ENCODE assay signal across 7 cellular contexts in the genomic region with DNA sequence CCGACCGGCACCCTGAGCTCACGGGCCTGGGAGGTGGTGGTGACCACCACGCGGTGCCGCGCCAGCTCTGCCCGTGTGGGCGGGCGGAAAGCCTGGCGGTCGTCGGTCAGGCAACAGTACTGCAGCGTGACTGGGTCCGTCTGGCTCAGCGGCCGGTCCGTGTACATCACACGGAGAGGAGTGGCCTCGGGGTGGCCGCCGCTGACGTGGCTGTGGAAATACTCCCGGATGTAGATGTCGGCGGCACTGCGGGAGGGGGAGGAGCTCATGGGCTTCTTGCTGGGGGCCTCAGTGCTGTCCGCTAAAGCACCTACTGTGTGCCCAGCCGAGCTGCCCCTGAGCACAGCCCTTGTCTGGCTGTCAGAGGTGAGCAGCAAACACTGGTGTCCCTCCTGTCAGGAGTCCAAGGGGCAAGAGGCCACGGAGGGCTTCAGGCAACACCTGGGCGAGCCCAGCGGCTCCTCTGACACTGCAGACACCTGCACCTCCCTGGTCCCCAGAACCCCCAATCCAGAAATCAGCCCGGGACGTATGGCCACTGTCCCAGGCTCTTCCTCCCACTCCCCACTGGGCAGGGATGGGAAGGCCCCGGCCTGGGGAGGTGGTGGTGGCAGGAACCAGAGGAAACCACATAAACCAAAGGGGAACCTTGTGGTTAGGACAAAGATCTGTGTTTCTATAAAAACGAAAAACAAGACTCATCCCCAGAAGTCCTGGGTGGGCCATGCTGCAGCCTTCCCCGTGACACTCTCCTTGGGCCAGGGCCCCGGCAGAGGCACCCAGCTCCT. TPM values are rescaled to one million over a fixed set of nuclear protein-coding genes. Genes with fewer than 3 reads are reported as not detected.
A peak's percentile ranks its signal among the peaks of the same experiment; 100 is the strongest.
DNase-seq lines count a peak whose midpoint lies in the region; ATAC-seq and TF ChIP-seq lines count a peak whose summit lies in the region.

No MANE protein-coding gene starts in this region.

- H3K27ac Mint-ChIP-seq in activated CD8-positive, alpha-beta T cell treated with anti-CD3 and anti-CD28 coated beads, Interleukin-2, amount 10 ng/mL, durations not matched to agents 7 days and 5 days: peak overlapping the region; percentile 76

- no peaks in the 10 kb centered on the region for H3K79me2 ChIP-seq in mammary epithelial cell (ENCODE audit: insufficient read depth, low read length)

- H3K36me3 ChIP-seq in lung (ENCODE audit: control insufficient read depth in 2 of 2, insufficient read depth in 2 of 2, low read length in 2 of 2) (peaks cover under 1 to 60% of the 10 kb centered on the region in 2 donors), vagina (peaks cover 0 to 18% of the 10 kb centered on the region in 2 donors), mammary epithelial cell (ENCODE audit: insufficient read depth, low read length) (no peaks in the 10 kb centered on the region), SJCRH30 (no peaks in the 10 kb centered on the region)

- intact Hi-C loops in vagina (cut with DNase I) (no loop called here), mammary epithelial cell (cut with micrococcal nuclease) (no loop called here)

- H3K9me3 ChIP-seq in lung (ENCODE audit: control insufficient read depth in 2 of 2, insufficient read depth in 1 of 2, low read length in 1 of 2): peaks cover 0 to 8% of the 10 kb centered on the region in 2 donors
- no peaks in the 10 kb centered on the region for H3K9me3 ChIP-seq in vagina
- H3K9me3 ChIP-seq in mammary epithelial cell (replicated peaks; ENCODE audit: insufficient read depth, low read length): no peaks in the 10 kb centered on the region
- no peaks in the 10 kb centered on the region for H3K9me3 ChIP-seq in SJCRH30 (replicated peaks)

- CTCF ChIA-PET in activated CD8-positive, alpha-beta T cell treated with anti-CD3 and anti-CD28 coated beads, Interleukin-2, amount 10 ng/mL, durations not matched to agents 7 days and 5 days (lab: Charles Lee): interaction anchor here (1.1 to 1.6 kb wide), 3 partner anchors 29 to 471 kb away, joined by 3 to 7 read pairs (median 6); a partner anchor contains a TSS
- CTCF ChIA-PET in mammary epithelial cell (lab: Charles Lee; ENCODE audit: low non-redundant PET): no interaction called here

- dilution Hi-C loops in mammary epithelial cell (cut with HindIII; ENCODE audit: low sequenced_read_pairs): no loop called here

- POLR2A ChIA-PET in activated CD8-positive, alpha-beta T cell treated with anti-CD3 and anti-CD28 coated beads, Interleukin-2, amount 10 ng/mL, durations not matched to agents 7 days and 5 days (lab: Charles Lee): interaction anchor here (0.6 to 3.5 kb wide), 7 partner anchors 12 to 91 kb away, joined by 3 to 12 read pairs (median 3); a partner anchor contains a TSS

- TF ChIP-seq POLR2A in vagina (IDR thresholded peaks at IDR 0.05): no peak

- DNase-seq in activated CD8-positive, alpha-beta T cell treated with anti-CD3 and anti-CD28 coated beads, Interleukin-2, amount 10 ng/mL, durations not matched to agents 7 days and 5 days: peak; percentile 74
- DNase-seq in lung (ENCODE audit: low spot score) (peak; percentile 52), vagina (ENCODE audit: extremely low spot score in 2 of 2) (no peak), mammary epithelial cell (no peak), SJCRH30 (no peak)

- WGBS in lung, 2 donors: 48 to 70% methylated on average over 38 of the region's 38 CpGs
- 95% methylated on average over 22 of the region's 38 CpGs for WGBS in mammary epithelial cell (ENCODE audit: low coverage, missing lambda C conversion rate)

- ATAC-seq in GM19452 (IDR thresholded peaks at IDR 0.05; ENCODE audit: unreplicated experiment): peak; percentile 51
- ATAC-seq in HG03521 (IDR thresholded peaks at IDR 0.05; ENCODE audit: unreplicated experiment): peak; percentile 46
- peak; percentile 64 for ATAC-seq in activated CD8-positive, alpha-beta T cell treated with anti-CD3 and anti-CD28 coated beads, Interleukin-2, amount 10 ng/mL, durations not matched to agents 7 days and 5 days
- ATAC-seq in lung (ENCODE audit: insufficient read depth, low FRiP score): peak; percentile 48

- H3K4me1 Mint-ChIP-seq in activated CD8-positive, alpha-beta T cell treated with anti-CD3 and anti-CD28 coated beads, Interleukin-2, amount 10 ng/mL, durations not matched to agents 7 days and 5 days (ENCODE audit: low read depth): peaks cover 34% of the 10 kb centered on the region

- in situ Hi-C loops in mammary epithelial cell (cut with MboI; ENCODE audit: low sequenced_read_pairs in 2 of 2): no loop called here

- H3K27me3 Mint-ChIP-seq in activated CD8-positive, alpha-beta T cell treated with anti-CD3 and anti-CD28 coated beads, Interleukin-2, amount 10 ng/mL, durations not matched to agents 7 days and 5 days (ENCODE audit: low read depth): no peaks in the 10 kb centered on the region

- no TSS peak for BruUV-seq in mammary epithelial cell (replicated peaks; lab: Mats Ljungman, UMichigan)

- no peak overlapping the region for H3K4me2 ChIP-seq in mammary epithelial cell (ENCODE audit: insufficient read depth, low read depth, low read length)

- peaks cover 39% of the 10 kb centered on the region for H3K36me3 Mint-ChIP-seq in activated CD8-positive, alpha-beta T cell treated with anti-CD3 and anti-CD28 coated beads, Interleukin-2, amount 10 ng/mL, durations not matched to agents 7 days and 5 days (ENCODE audit: low read depth)

- H3K27me3 ChIP-seq in lung (ENCODE audit: control insufficient read depth, insufficient read depth): no peaks in the 10 kb centered on the region
- H3K27me3 ChIP-seq in vagina: no peaks in the 10 kb centered on the region
- H3K27me3 ChIP-seq in mammary epithelial cell (ENCODE audit: insufficient read depth, low read length): no peaks in the 10 kb centered on the region
- H3K27me3 ChIP-seq in SJCRH30: no peaks in the 10 kb centered on the region

- H3K27ac ChIP-seq in lung (ENCODE audit: low read depth in 1 of 2, low read length in 1 of 2) (peak overlapping the region in 1 of 2 donors; percentile 46), vagina (no peak overlapping the region), mammary epithelial cell (ENCODE audit: insufficient read depth, low read depth, low read length) (no peak overlapping the region), SJCRH30 (no peak overlapping the region)

- TF ChIP-seq CTCF in lung (IDR thresholded peaks at IDR 0.05; ENCODE audit: control extremely low read depth, extremely low read depth): no peak
- TF ChIP-seq CTCF in vagina (IDR thresholded peaks at IDR 0.05): no peak
- TF ChIP-seq CTCF in mammary epithelial cell (conservative IDR thresholded peaks at IDR 0.05 in 1 of 2, IDR thresholded peaks at IDR 0.05 in 1 of 2; ENCODE audit: extremely low read depth in 1 of 2, insufficient read depth in 1 of 2, low read depth in 1 of 2, low read length in 2 of 2): no peak

- peak overlapping the region; percentile 61 for H3K4me3 Mint-ChIP-seq in activated CD8-positive, alpha-beta T cell treated with anti-CD3 and anti-CD28 coated beads, Interleukin-2, amount 10 ng/mL, durations not matched to agents 7 days and 5 days

- no peak overlapping the region for H2AFZ ChIP-seq in mammary epithelial cell (ENCODE audit: low read depth, low read length)

- peaks cover 4% of the 10 kb centered on the region for H4K20me1 ChIP-seq in mammary epithelial cell (ENCODE audit: insufficient read depth, low read length)

- H3K4me3 ChIP-seq in lung: no peak overlapping the region
- H3K4me3 ChIP-seq in vagina: peak overlapping the region in 1 of 2 donors; percentile 13
- no peak overlapping the region for H3K4me3 ChIP-seq in mammary epithelial cell (replicated peaks in 1 of 3; ENCODE audit: insufficient read depth in 1 of 3, low read depth in 2 of 3, low read length in 3 of 3)
- H3K4me3 ChIP-seq in SJCRH30: no peak overlapping the region

- H3K4me1 ChIP-seq in lung (ENCODE audit: control insufficient read depth in 2 of 2, insufficient read depth in 2 of 2, low read length in 2 of 2): peaks cover 0 to 5% of the 10 kb centered on the region in 2 donors
- peaks cover 2% of the 10 kb centered on the region for H3K4me1 ChIP-seq in vagina
- no peaks in the 10 kb centered on the region for H3K4me1 ChIP-seq in mammary epithelial cell (ENCODE audit: insufficient read depth, low read length)
- no peaks in the 10 kb centered on the region; the same call in 1 of the 2 replicates for H3K4me1 ChIP-seq in SJCRH30

- no peaks in the 10 kb centered on the region for H3K9me3 Mint-ChIP-seq in activated CD8-positive, alpha-beta T cell treated with anti-CD3 and anti-CD28 coated beads, Interleukin-2, amount 10 ng/mL, durations not matched to agents 7 days and 5 days (ENCODE audit: insufficient read depth)

- no peak overlapping the region for H3K9ac ChIP-seq in mammary epithelial cell (ENCODE audit: insufficient read depth, low read length)

RNA-seq across cellular contexts. Expression of a gene that starts 6.5 kb away (rescaled TPM):
- total RNA-seq in activated CD8-positive, alpha-beta T cell treated with anti-CD3 and anti-CD28 coated beads, Interleukin-2, amount 10 ng/mL, durations not matched to agents 7 days and 5 days: 100 to 1,000 TPM in 1 of 2 experiments, 10 to 100 TPM in 1; 99.1 to 102 TPM
- total RNA-seq in lung (10 to 100 TPM; 24.4 to 47.2 TPM), vagina (31.4 TPM), mammary epithelial cell (10 to 100 TPM; 19.0 to 27.7 TPM)
- polyA plus RNA-seq in lung (10 to 100 TPM in 1 of 2 donors, 1 to 10 TPM in 1; 9.0 to 26.4 TPM), mammary epithelial cell (5.0 TPM)
- polyA minus RNA-seq in mammary epithelial cell: 39.5 TPM
- 4.6 and 5.7 TPM in 2 replicates for total RNA-seq in SJCRH30 (2014; rRNA removed; shearing (Covaris generic))

RNA-seq across cellular contexts. Expression of a gene that starts 13.6 kb away (rescaled TPM):
- under 1 TPM; 0.26 to 0.29 TPM for total RNA-seq in activated CD8-positive, alpha-beta T cell treated with anti-CD3 and anti-CD28 coated beads, Interleukin-2, amount 10 ng/mL, durations not matched to agents 7 days and 5 days
- total RNA-seq in lung (1 to 10 TPM; 2.6 to 3.2 TPM), vagina (not detected), mammary epithelial cell (under 1 TPM; under 0.01 to 0.45 TPM)
- polyA plus RNA-seq in lung (1 to 10 TPM; 1.0 to 2.0 TPM), mammary epithelial cell (0.60 TPM)
- not detected for polyA minus RNA-seq in mammary epithelial cell
- total RNA-seq in SJCRH30 (2014; rRNA removed; shearing (Covaris generic)): 0.02 and 0.20 TPM in 2 replicates

RNA-seq across cellular contexts. Expression of a gene that starts 20.0 kb away (rescaled TPM):
- not detected for total RNA-seq in activated CD8-positive, alpha-beta T cell treated with anti-CD3 and anti-CD28 coated beads, Interleukin-2, amount 10 ng/mL, durations not matched to agents 7 days and 5 days
- not detected for total RNA-seq in lung
- under 1 TPM in 1 of 2 donors, not detected in 1; 0.06 TPM for polyA plus RNA-seq in lung
- not detected for total RNA-seq in vagina
- total RNA-seq in mammary epithelial cell: under 1 TPM in 1 of 2 donors, not detected in 1; under 0.01 TPM
- polyA plus RNA-seq in mammary epithelial cell: 0.16 TPM
- not detected for polyA minus RNA-seq in mammary epithelial cell
- not detected in 2 replicates for total RNA-seq in SJCRH30 (2014; rRNA removed; shearing (Covaris generic))

RNA-seq across cellular contexts. Expression of a gene that starts 30.4 kb away (rescaled TPM):
- total RNA-seq in activated CD8-positive, alpha-beta T cell treated with anti-CD3 and anti-CD28 coated beads, Interleukin-2, amount 10 ng/mL, durations not matched to agents 7 days and 5 days: under 1 TPM in 1 of 2 experiments, not detected in 1; 0.34 TPM
- total RNA-seq in lung: 1 to 10 TPM in 1 of 2 donors, under 1 TPM in 1; 0.34 to 5.1 TPM
- polyA plus RNA-seq in lung: 1 to 10 TPM; 3.1 to 4.3 TPM
- total RNA-seq in vagina: 25.8 TPM
- total RNA-seq in mammary epithelial cell: 1 to 10 TPM in 1 of 2 donors, under 1 TPM in 1; 0.83 to 1.1 TPM
- polyA plus RNA-seq in mammary epithelial cell: 0.29 TPM
- polyA minus RNA-seq in mammary epithelial cell: 0.72 TPM
- 1.4 TPM in 2 replicates for total RNA-seq in SJCRH30 (2014; rRNA removed; shearing (Covaris generic))

RNA-seq across cellular contexts. Expression of a gene that starts 47.0 kb away (rescaled TPM):
- total RNA-seq in activated CD8-positive, alpha-beta T cell treated with anti-CD3 and anti-CD28 coated beads, Interleukin-2, amount 10 ng/mL, durations not matched to agents 7 days and 5 days: 100 to 1,000 TPM; 292 to 296 TPM
- total RNA-seq in lung (100 to 1,000 TPM in 1 of 2 donors, 10 to 100 TPM in 1; 36.9 to 545 TPM), vagina (198 TPM), mammary epithelial cell (100 to 1,000 TPM; 148 to 355 TPM)
- polyA plus RNA-seq in lung (100 to 1,000 TPM; 409 to 540 TPM), mammary epithelial cell (62.8 TPM)
- polyA minus RNA-seq in mammary epithelial cell: 38.1 TPM
- total RNA-seq in SJCRH30 (2014; rRNA removed; shearing (Covaris generic)): 149 and 171 TPM in 2 replicates

Comparison
In these comparisons a context has a peak if more than half of its experiments do, and no peak if none do; other contexts are left out.
1. DNase-seq: peak in activated CD8-positive, alpha-beta T cell treated with anti-CD3 and anti-CD28 coated beads, Interleukin-2, amount 10 ng/mL, durations not matched to agents 7 days and 5 days (single experiment) and lung (single experiment); none in vagina (0 of 2), mammary epithelial cell (single experiment) and SJCRH30 (0 of 2).
2. Peak in every context shown above with its lines, with median percentiles within 50 percentile points of each other: ATAC-seq.